Comparison of ENCODE assay signal across 22 cellular contexts in genomic region chr17:78599419-78599818, GRCh38. TPM values are rescaled to one million over a fixed set of nuclear protein-coding genes. Genes with fewer than 3 reads are reported as not detected.
DNase-seq lines count a peak whose midpoint lies in the region; ATAC-seq and TF ChIP-seq lines count a peak whose summit lies in the region.
"Had no signal": no experiment of that assay in that cellular context is flagged by ENCODE, and none has a peak within 500 bp of the region (broad histone marks: within the 10 kb centered on the region; RNA-seq: fewer than 3 reads in every experiment).

No MANE protein-coding gene starts in this region.

- peaks cover 0 to 9% (median 0%) of the 10 kb centered on the region in 5 experiments for H3K9me3 Mint-ChIP-seq in brain
- H3K9me3 Mint-ChIP-seq: activated T-helper 1 cell treated with anti-CD3 and anti-CD28 coated beads, Interleukin-12 subunit alpha, Interleukin-12 subunit beta, Interleukin-2, Interleukin-4 antibody, amounts not matched to agents 30 ng/mL and 10 ng/mL and 1 ng/mL, durations not matched to agents 14 hours and 24 hours and 36 hours; CD4-positive, alpha-beta memory T cell; dendritic cell treated with granulocyte-macrophage colony-stimulating factor and Interleukin-4, amounts not matched to agents 40 ng/mL and 50 ng/mL, for 4 days; stimulated activated memory B cell treated with anti-CD40 and anti-IgM and Interleukin-4, amounts not matched to agents 10 μg/mL and 1 μg/mL and 100 μg/mL, for 72 hours; T-helper 2 cell treated with Interferon-gamma antibody and Interleukin-4, amounts not matched to agents 5 μg/mL and 100 μg/mL, for 36 hours had no signal

- H3K9me3 ChIP-seq in heart right ventricle = no peaks in the 10 kb centered on the region
- H3K9me3 ChIP-seq: neutrophil, tibial artery had no signal

- H3K36me3 Mint-ChIP-seq in brain = no peaks in the 10 kb centered on the region
- H3K36me3 Mint-ChIP-seq: CD4-positive, alpha-beta memory T cell; stimulated activated memory B cell treated with anti-CD40 and anti-IgM and Interleukin-4, amounts not matched to agents 10 μg/mL and 1 μg/mL and 100 μg/mL, for 72 hours had no signal

- peaks cover 4% of the 10 kb centered on the region for H3K27me3 Mint-ChIP-seq in brain

- peak overlapping the region in 3 of 5 experiments; percentile 44 to 75 (median 71) for H3K4me3 Mint-ChIP-seq in brain
- H3K4me3 Mint-ChIP-seq: activated T-helper 1 cell treated with anti-CD3 and anti-CD28 coated beads, Interleukin-12 subunit alpha, Interleukin-12 subunit beta, Interleukin-2, Interleukin-4 antibody, amounts not matched to agents 30 ng/mL and 10 ng/mL and 1 ng/mL, durations not matched to agents 14 hours and 24 hours and 36 hours; CD4-positive, alpha-beta memory T cell; dendritic cell treated with granulocyte-macrophage colony-stimulating factor and Interleukin-4, amounts not matched to agents 40 ng/mL and 50 ng/mL, for 4 days; stimulated activated memory B cell treated with anti-CD40 and anti-IgM and Interleukin-4, amounts not matched to agents 10 μg/mL and 1 μg/mL and 100 μg/mL, for 72 hours; T-helper 2 cell treated with Interferon-gamma antibody and Interleukin-4, amounts not matched to agents 5 μg/mL and 100 μg/mL, for 36 hours had no signal

- DNase-seq in left ventricle myocardium superior = no peak
- no peak for DNase-seq in heart right ventricle
- DNase-seq in NCI-H524 (lab: John Stamatoyannopoulos, UW) = peak; percentile 97 to 100
- DNase-seq in cortex of kidney (lab: John Stamatoyannopoulos, UW) = no peak
- no peak for DNase-seq in NOMO-1 treated with DMSO at 0.1 percent for 48 hours (lab: John Stamatoyannopoulos, UW; ENCODE audit: unreplicated experiment)
- DNase-seq in NCI-H774 (lab: John Stamatoyannopoulos, UW) = no peak
- DNase-seq: CD4-positive, alpha-beta memory T cell; KBM-7; NCI-H1048; retina; SHP77 treated with DMSO at 0.1 percent for 48 hours; stimulated activated CD4-positive, alpha-beta T cell treated with anti-CD3 and anti-CD28 coated beads, Interleukin-15, amount 100 ng/mL, for 24 hours; tibial artery had no signal

- peak overlapping the region; percentile 56 to 99 (median 79) for H3K27ac Mint-ChIP-seq in brain
- H3K27ac Mint-ChIP-seq: activated T-helper 1 cell treated with anti-CD3 and anti-CD28 coated beads, Interleukin-12 subunit alpha, Interleukin-12 subunit beta, Interleukin-2, Interleukin-4 antibody, amounts not matched to agents 30 ng/mL and 10 ng/mL and 1 ng/mL, durations not matched to agents 14 hours and 24 hours and 36 hours; dendritic cell treated with granulocyte-macrophage colony-stimulating factor and Interleukin-4, amounts not matched to agents 40 ng/mL and 50 ng/mL, for 4 days; stimulated activated memory B cell treated with anti-CD40 and anti-IgM and Interleukin-4, amounts not matched to agents 10 μg/mL and 1 μg/mL and 100 μg/mL, for 72 hours; T-helper 2 cell treated with Interferon-gamma antibody and Interleukin-4, amounts not matched to agents 5 μg/mL and 100 μg/mL, for 36 hours had no signal

- 78 to 81% methylated on average over 5 of the region's 5 CpGs for WGBS in heart right ventricle, 2 donors

- H3K27me3 ChIP-seq in heart right ventricle = no peaks in the 10 kb centered on the region
- H3K27me3 ChIP-seq: neutrophil, tibial artery had no signal

- H3K4me1 Mint-ChIP-seq in brain = peaks cover 44% of the 10 kb centered on the region
- H3K4me1 Mint-ChIP-seq: CD4-positive, alpha-beta memory T cell; stimulated activated memory B cell treated with anti-CD40 and anti-IgM and Interleukin-4, amounts not matched to agents 10 μg/mL and 1 μg/mL and 100 μg/mL, for 72 hours had no signal

- intact Hi-C loops in left ventricle myocardium superior (cut with micrococcal nuclease) (no loop called here), heart right ventricle (cut with DNase I) (no loop called here)

- no peak overlapping the region for H3K27ac ChIP-seq in heart right ventricle
- H3K27ac ChIP-seq: HL-60, neutrophil, tibial artery had no signal

- no peak overlapping the region for H3K4me3 ChIP-seq in heart right ventricle
- H3K4me3 ChIP-seq: tibial artery had no signal

- H3K36me3 ChIP-seq in heart right ventricle = no peaks in the 10 kb centered on the region
- H3K36me3 ChIP-seq: neutrophil, tibial artery had no signal

- H3K4me1 ChIP-seq in heart right ventricle = peaks cover 0 to 27% (median 7%) of the 10 kb centered on the region in 9 donors

- TF ChIP-seq CTCF in heart right ventricle (IDR thresholded peaks at IDR 0.05) (no peak), brain (conservative IDR thresholded peaks at IDR 0.05) (no peak)

- peak; percentile 29 for ATAC-seq in left ventricle myocardium superior
- ATAC-seq in heart right ventricle = no peak
- ATAC-seq in GM21526 (IDR thresholded peaks at IDR 0.05; ENCODE audit: low FRiP score, unreplicated experiment) = no peak
- ATAC-seq: stimulated activated memory B cell treated with anti-CD40 and anti-IgM and Interleukin-4, amounts not matched to agents 10 μg/mL and 1 μg/mL and 100 μg/mL, for 72 hours had no signal

RNA-seq across cellular contexts. Expression of gene DNAH17, which starts 22.2 kb away (rescaled TPM):
- not detected for total RNA-seq in left ventricle myocardium superior
- total RNA-seq in heart right ventricle = under 1 TPM in 6 of 10 donors, not detected in 4; 0.05 to 0.30 (median 0.09) TPM
- polyA plus RNA-seq in heart right ventricle = under 1 TPM; 0.07 to 0.14 TPM
- polyA plus RNA-seq in brain (ENCODE audit: insufficient read depth, low read depth, low replicate concordance) = 16.1 TPM
- polyA plus RNA-seq: AG04450 had no signal

Comparison
In these comparisons a context has a peak if more than half of its experiments do, and no peak if none do; other contexts are left out.
1. DNase-seq: peak in NCI-H524 (2 of 2); none in left ventricle myocardium superior (single experiment), heart right ventricle (0 of 2), cortex of kidney (single experiment), NOMO-1 treated with DMSO at 0.1 percent for 48 hours (single experiment) and NCI-H774 (single experiment).